ENCODE assay signal across 13 cellular contexts in the genomic region with DNA sequence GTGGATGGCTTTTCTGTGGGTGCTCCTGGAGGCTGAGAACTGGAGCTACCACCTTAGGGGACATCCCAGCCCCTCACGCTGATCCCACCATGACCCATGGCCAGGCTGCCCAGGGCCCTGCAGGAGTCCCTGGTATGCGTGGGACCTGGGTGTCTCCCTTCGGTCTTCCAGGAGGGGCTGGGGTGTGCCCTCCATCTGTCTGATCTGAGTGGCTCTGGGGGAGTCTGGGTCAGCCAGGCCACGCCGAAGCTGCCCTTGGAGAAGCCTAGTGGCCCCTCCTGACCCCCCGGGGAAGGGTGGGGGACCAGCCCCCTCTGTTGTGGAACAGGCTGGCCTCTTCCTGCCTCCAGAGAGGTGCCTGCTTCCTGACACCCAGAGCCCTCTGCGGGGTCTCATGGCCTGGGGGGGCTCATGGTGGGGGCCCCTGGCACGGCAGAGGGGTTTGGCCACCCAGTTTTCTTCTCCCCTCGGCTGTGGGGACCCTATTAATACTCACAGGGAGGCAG. TPM values are rescaled to one million over a fixed set of nuclear protein-coding genes. Genes with fewer than 3 reads are reported as not detected.
DNase-seq lines count a peak whose midpoint lies in the region; ATAC-seq and TF ChIP-seq lines count a peak whose summit lies in the region.
"Had no signal": no experiment of that assay in that cellular context is flagged by ENCODE, and none has a peak within 500 bp of the region (broad histone marks: within the 10 kb centered on the region; RNA-seq: fewer than 3 reads in every experiment).

No MANE protein-coding gene starts in this region.

- intact Hi-C loops in dorsolateral prefrontal cortex (cut with DNase I): no loop called here

- peaks cover 62% of the 10 kb centered on the region for H3K4me1 ChIP-seq in RWPE2 (ENCODE audit: insufficient read depth, poor library complexity, severe bottlenecking)

- no peak for TF ChIP-seq CTCF in RWPE2 (IDR thresholded peaks at IDR 0.05; ENCODE audit: poor library complexity, severe bottlenecking)
- no peak for TF ChIP-seq CTCF in dorsolateral prefrontal cortex (IDR thresholded peaks at IDR 0.05 in 54 of 56, conservative IDR thresholded peaks at IDR 0.05 in 2 of 56; ENCODE audit: low read depth in 1 of 56, partially characterized antibody in 56 of 56)
- TF ChIP-seq CTCF in mesothelial cell of epicardium (IDR thresholded peaks at IDR 0.05; ENCODE audit: unreplicated experiment): no peak
- TF ChIP-seq CTCF in type B pancreatic cell (conservative IDR thresholded peaks at IDR 0.05): no peak

- H3K4me3 ChIP-seq in RWPE2 (ENCODE audit: severe bottlenecking) (no peak overlapping the region), dorsolateral prefrontal cortex (peak overlapping the region in 1 of 59 donors; percentile 31)

- H3K27ac ChIP-seq in RWPE2 (ENCODE audit: poor library complexity, severe bottlenecking) (peak overlapping the region; percentile 89), dorsolateral prefrontal cortex (peak overlapping the region in 41 of 59 donors; percentile 1 to 75 (median 47))

- peak overlapping the region; percentile 82 for H3K27ac Mint-ChIP-seq in mesothelial cell of epicardium
- peak overlapping the region; percentile 96 for H3K27ac Mint-ChIP-seq in type B pancreatic cell
- H3K27ac Mint-ChIP-seq: activated naive CD4-positive, alpha-beta T cell treated with anti-CD3 and anti-CD28 coated beads for 36 hours; naive thymus-derived CD4-positive, alpha-beta T cell had no signal

- DNase-seq in RWPE2 (ENCODE audit: low spot score) (no peak), dorsolateral prefrontal cortex (no peak), mesothelial cell of epicardium (ENCODE audit: low spot score in 2 of 2, unreplicated experiment in 2 of 2) (no peak), type B pancreatic cell (ENCODE audit: extremely low spot score, unreplicated experiment) (no peak), COLO668 (lab: John Stamatoyannopoulos, UW; ENCODE audit: unreplicated experiment) (no peak), NOMO-1 (lab: John Stamatoyannopoulos, UW; ENCODE audit: unreplicated experiment in 2 of 2) (no peak), G401 (ENCODE audit: low spot score) (no peak)
- DNase-seq: activated CD4-positive, alpha-beta T cell treated with anti-CD3 and anti-CD28 coated beads for 4 hours; activated naive CD4-positive, alpha-beta T cell treated with anti-CD3 and anti-CD28 coated beads for 36 hours; effector CD4-positive, alpha-beta T cell; naive thymus-derived CD4-positive, alpha-beta T cell; NCI-H1694 had no signal

- H3K9me3 Mint-ChIP-seq in mesothelial cell of epicardium (no peaks in the 10 kb centered on the region), type B pancreatic cell (no peaks in the 10 kb centered on the region)
- H3K9me3 Mint-ChIP-seq: activated naive CD4-positive, alpha-beta T cell treated with anti-CD3 and anti-CD28 coated beads for 36 hours; naive thymus-derived CD4-positive, alpha-beta T cell had no signal

- no peaks in the 10 kb centered on the region for H3K9me3 ChIP-seq in RWPE2 (ENCODE audit: severe bottlenecking)
- H3K9me3 ChIP-seq: BE2C had no signal

- H3K36me3 Mint-ChIP-seq in mesothelial cell of epicardium (no peaks in the 10 kb centered on the region), type B pancreatic cell (no peaks in the 10 kb centered on the region)
- H3K36me3 Mint-ChIP-seq: naive thymus-derived CD4-positive, alpha-beta T cell had no signal

- H3K27me3 ChIP-seq in RWPE2 (ENCODE audit: insufficient read depth, poor library complexity, severe bottlenecking): no peaks in the 10 kb centered on the region
- H3K27me3 ChIP-seq in dorsolateral prefrontal cortex: no peaks in the 10 kb centered on the region
- H3K27me3 ChIP-seq: BE2C had no signal

- no peak for ATAC-seq in RWPE2 (ENCODE audit: low read depth)
- ATAC-seq: naive thymus-derived CD4-positive, alpha-beta T cell had no signal

- peak overlapping the region; percentile 24 for H3K4me3 Mint-ChIP-seq in mesothelial cell of epicardium
- no peak overlapping the region for H3K4me3 Mint-ChIP-seq in type B pancreatic cell
- H3K4me3 Mint-ChIP-seq: activated naive CD4-positive, alpha-beta T cell treated with anti-CD3 and anti-CD28 coated beads for 36 hours; naive thymus-derived CD4-positive, alpha-beta T cell had no signal

- H3K36me3 ChIP-seq in RWPE2 (ENCODE audit: low read depth): peaks cover 2% of the 10 kb centered on the region; the same call in 1 of the 2 replicates
- H3K36me3 ChIP-seq: BE2C had no signal

- H3K4me1 Mint-ChIP-seq in mesothelial cell of epicardium (peaks cover 54% of the 10 kb centered on the region), type B pancreatic cell (ENCODE audit: unreplicated experiment) (peaks cover 38% of the 10 kb centered on the region)

- in situ Hi-C loops in G401 (cut with HindIII; ENCODE audit: low sequenced_read_pairs): no loop called here

- H3K27me3 Mint-ChIP-seq in mesothelial cell of epicardium (ENCODE audit: low read depth) (no peaks in the 10 kb centered on the region), type B pancreatic cell (no peaks in the 10 kb centered on the region)
- H3K27me3 Mint-ChIP-seq: naive thymus-derived CD4-positive, alpha-beta T cell had no signal

RNA-seq across cellular contexts. Expression of gene BAIAP2, which starts 10.7 kb away (rescaled TPM):
- total RNA-seq in dorsolateral prefrontal cortex (100 to 1,000 TPM; 104 to 353 (median 235) TPM), mesothelial cell of epicardium (46.5 to 48.9 TPM (median 47.6 TPM) in 3 replicates), type B pancreatic cell (ENCODE audit: low replicate concordance) (62.7 and 120 TPM in 2 replicates)
- total RNA-seq in G401 (2014; rRNA removed; shearing (Covaris generic)): 16.1 and 21.1 TPM in 2 replicates

RNA-seq across cellular contexts. Expression of gene CHMP6, which starts 54.0 kb away (rescaled TPM):
- total RNA-seq in dorsolateral prefrontal cortex (10 to 100 TPM; 15.4 to 33.4 (median 22.0) TPM), mesothelial cell of epicardium (23.1 to 26.9 TPM (median 26.5 TPM) in 3 replicates), type B pancreatic cell (ENCODE audit: low replicate concordance) (29.1 and 33.4 TPM in 2 replicates)
- total RNA-seq in G401 (2014; rRNA removed; shearing (Covaris generic)): 51.8 and 65.5 TPM in 2 replicates
